Comparison of ENCODE assay signal across 2 cellular contexts in genomic region chr7:46511442-46512215, GRCh38.
TF ChIP-seq lines count a peak whose summit lies in the region.

No MANE protein-coding gene starts in this region.

TF ChIP-seq in IMR-90, 13 proteins besides CTCF, POLR2A, EP300 and RAD21 (continued from another document):
- TF ChIP-seq, protein P1, sequence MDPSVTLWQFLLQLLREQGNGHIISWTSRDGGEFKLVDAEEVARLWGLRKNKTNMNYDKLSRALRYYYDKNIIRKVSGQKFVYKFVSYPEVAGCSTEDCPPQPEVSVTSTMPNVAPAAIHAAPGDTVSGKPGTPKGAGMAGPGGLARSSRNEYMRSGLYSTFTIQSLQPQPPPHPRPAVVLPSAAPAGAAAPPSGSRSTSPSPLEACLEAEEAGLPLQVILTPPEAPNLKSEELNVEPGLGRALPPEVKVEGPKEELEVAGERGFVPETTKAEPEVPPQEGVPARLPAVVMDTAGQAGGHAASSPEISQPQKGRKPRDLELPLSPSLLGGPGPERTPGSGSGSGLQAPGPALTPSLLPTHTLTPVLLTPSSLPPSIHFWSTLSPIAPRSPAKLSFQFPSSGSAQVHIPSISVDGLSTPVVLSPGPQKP (IDR thresholded peaks at IDR 0.05; ENCODE audit: borderline replicate concordance, low read depth, low read length), result no peak
- TF ChIP-seq MAFK (IDR thresholded peaks at IDR 0.05; ENCODE audit: low read depth, low read length) (no peak), SMC3 (IDR thresholded peaks at IDR 0.05; ENCODE audit: low read depth, low read length) (no peak), USF2 (IDR thresholded peaks at IDR 0.05; ENCODE audit: low read depth, low read length) (no peak)

TF ChIP-seq in SK-N-SH treated with all-trans-retinoic acid at 6 μM for 48 hours, 23 proteins besides CTCF, POLR2A, EP300 and RAD21 (continued from another document):
- TF ChIP-seq, protein P2, sequence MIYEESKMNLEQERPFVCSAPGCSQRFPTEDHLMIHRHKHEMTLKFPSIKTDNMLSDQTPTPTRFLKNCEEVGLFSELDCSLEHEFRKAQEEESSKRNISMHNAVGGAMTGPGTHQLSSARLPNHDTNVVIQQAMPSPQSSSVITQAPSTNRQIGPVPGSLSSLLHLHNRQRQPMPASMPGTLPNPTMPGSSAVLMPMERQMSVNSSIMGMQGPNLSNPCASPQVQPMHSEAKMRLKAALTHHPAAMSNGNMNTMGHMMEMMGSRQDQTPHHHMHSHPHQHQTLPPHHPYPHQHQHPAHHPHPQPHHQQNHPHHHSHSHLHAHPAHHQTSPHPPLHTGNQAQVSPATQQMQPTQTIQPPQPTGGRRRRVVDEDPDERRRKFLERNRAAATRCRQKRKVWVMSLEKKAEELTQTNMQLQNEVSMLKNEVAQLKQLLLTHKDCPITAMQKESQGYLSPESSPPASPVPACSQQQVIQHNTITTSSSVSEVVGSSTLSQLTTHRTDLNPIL (CRISPR knock-in tag; IDR thresholded peaks at IDR 0.05; ENCODE audit: low read depth), result no peak
- no peak for TF ChIP-seq ZNF70 (CRISPR knock-in tag; IDR thresholded peaks at IDR 0.05)
- no peak for TF ChIP-seq ZFP30 (CRISPR knock-in tag; IDR thresholded peaks at IDR 0.05)
- no peak for TF ChIP-seq OSR1 (CRISPR knock-in tag; IDR thresholded peaks at IDR 0.05)
- no peak for TF ChIP-seq ISL1 (CRISPR knock-in tag; IDR thresholded peaks at IDR 0.05)
- no peak for TF ChIP-seq RARB (CRISPR knock-in tag; IDR thresholded peaks at IDR 0.05)
- no peak for TF ChIP-seq SNAI2 (CRISPR knock-in tag; IDR thresholded peaks at IDR 0.05)
- TF ChIP-seq CSRNP3 (CRISPR knock-in tag; IDR thresholded peaks at IDR 0.05), result no peak
- no peak for TF ChIP-seq BACH2 (CRISPR knock-in tag; IDR thresholded peaks at IDR 0.05; ENCODE audit: borderline replicate concordance)
- TF ChIP-seq PATZ1 (CRISPR knock-in tag; IDR thresholded peaks at IDR 0.05; ENCODE audit: borderline replicate concordance), result no peak
- no peak for TF ChIP-seq ZC3H10 (CRISPR knock-in tag; IDR thresholded peaks at IDR 0.05)
- TF ChIP-seq ZNF565 (CRISPR knock-in tag; conservative IDR thresholded peaks at IDR 0.05; ENCODE audit: low read depth), result no peak
- TF ChIP-seq GLIS3 (CRISPR knock-in tag; IDR thresholded peaks at IDR 0.05), result no peak
